Comparison of ENCODE assay signal across 19 cellular contexts in genomic region chr1:29084196-29084521, GRCh38. TPM values are rescaled to one million over a fixed set of nuclear protein-coding genes. Genes with fewer than 3 reads are reported as not detected.
DNase-seq lines count a peak whose midpoint lies in the region; ATAC-seq and TF ChIP-seq lines count a peak whose summit lies in the region.
"Had no signal": no experiment of that assay in that cellular context is flagged by ENCODE, and none has a peak within 500 bp of the region (broad histone marks: within the 10 kb centered on the region; RNA-seq: fewer than 3 reads in every experiment).

No MANE protein-coding gene starts in this region.

- no peak overlapping the region for H3K4me2 ChIP-seq in SK-N-SH
- H3K4me2 ChIP-seq: BLaER1, GM23338 had no signal

- H3K4me1 ChIP-seq in SK-N-SH (ENCODE audit: control insufficient read depth in 1 of 2, insufficient read depth in 2 of 2, low read depth in 1 of 2, low read length in 1 of 2) (peaks cover 2 to 16% of the 10 kb centered on the region in 2 experiments; a peak in 3 of 4 replicates), sigmoid colon (peaks cover 0 to 45% (median 19%) of the 10 kb centered on the region in 4 donors), upper lobe of right lung (no peaks in the 10 kb centered on the region), upper lobe of left lung (no peaks in the 10 kb centered on the region)
- H3K4me1 ChIP-seq in CD8-positive, alpha-beta T cell (ENCODE audit: insufficient read depth, low read length), result no peaks in the 10 kb centered on the region
- H3K4me1 ChIP-seq: BLaER1, Peyer's patch had no signal

- TF ChIP-seq CTCF in SK-N-SH (IDR thresholded peaks at IDR 0.05) (no peak), sigmoid colon (IDR thresholded peaks at IDR 0.05) (no peak), upper lobe of right lung (IDR thresholded peaks at IDR 0.05) (no peak), upper lobe of left lung (IDR thresholded peaks at IDR 0.05) (no peak)
- no peak for TF ChIP-seq CTCF in CD8-positive, alpha-beta T cell (IDR thresholded peaks at IDR 0.05)

- peaks cover 42% of the 10 kb centered on the region for H3K36me3 Mint-ChIP-seq in CD8-positive, alpha-beta T cell
- H3K36me3 Mint-ChIP-seq in activated naive CD8-positive, alpha-beta T cell treated with anti-CD3 and anti-CD28 coated beads, Interleukin-2, amount 50 U/mL, for 24 hours (ENCODE audit: low read depth), result peaks cover 6% of the 10 kb centered on the region

- H3K27ac ChIP-seq in SK-N-SH (ENCODE audit: low read depth in 2 of 2, low read length in 1 of 2) (peak overlapping the region in 1 of 2 experiments; percentile 93; a peak in 2 of 4 replicates), sigmoid colon (peak overlapping the region in 3 of 4 donors; percentile 67 to 80 (median 79)), upper lobe of right lung (no peak overlapping the region), upper lobe of left lung (no peak overlapping the region)
- H3K27ac ChIP-seq in CD8-positive, alpha-beta T cell (ENCODE audit: low read depth, low read length), result no peak overlapping the region
- H3K27ac ChIP-seq: BLaER1, Peyer's patch had no signal

- H3K27me3 ChIP-seq in SK-N-SH (ENCODE audit: insufficient read depth) (no peaks in the 10 kb centered on the region), sigmoid colon (no peaks in the 10 kb centered on the region), upper lobe of right lung (no peaks in the 10 kb centered on the region), upper lobe of left lung (no peaks in the 10 kb centered on the region)
- no peaks in the 10 kb centered on the region for H3K27me3 ChIP-seq in CD8-positive, alpha-beta T cell (ENCODE audit: insufficient read depth, low read length)
- H3K27me3 ChIP-seq: BLaER1, Peyer's patch had no signal

- POLR2A ChIA-PET in SK-N-SH (lab: Yijun Ruan, JAX), result no interaction called here
- POLR2A ChIA-PET in CD8-positive, alpha-beta T cell (lab: Charles Lee), result no interaction called here

- H3K9me3 Mint-ChIP-seq in CD8-positive, alpha-beta T cell, result no peaks in the 10 kb centered on the region
- no peaks in the 10 kb centered on the region for H3K9me3 Mint-ChIP-seq in activated naive CD8-positive, alpha-beta T cell treated with anti-CD3 and anti-CD28 coated beads, Interleukin-2, amount 50 U/mL, for 24 hours
- H3K9me3 Mint-ChIP-seq: GM23338 had no signal

- no peaks in the 10 kb centered on the region for H3K9me3 ChIP-seq in SK-N-SH
- H3K9me3 ChIP-seq in CD8-positive, alpha-beta T cell (ENCODE audit: low read length), result no peaks in the 10 kb centered on the region
- no peaks in the 10 kb centered on the region for H3K9me3 ChIP-seq in sigmoid colon
- no peaks in the 10 kb centered on the region for H3K9me3 ChIP-seq in upper lobe of right lung
- no peaks in the 10 kb centered on the region for H3K9me3 ChIP-seq in upper lobe of left lung
- H3K9me3 ChIP-seq: BLaER1, Peyer's patch had no signal

- H3K9me2 ChIP-seq in SK-N-SH, result no peaks in the 10 kb centered on the region

- TF ChIP-seq EP300 in SK-N-SH (IDR thresholded peaks at IDR 0.05; ENCODE audit: borderline replicate concordance in 1 of 2, low read depth in 1 of 2, low read length in 1 of 2) (peak in 1 of 2 experiments; percentile 27; a peak in 1 of 4 replicates), sigmoid colon (IDR thresholded peaks at IDR 0.05) (no peak), upper lobe of left lung (IDR thresholded peaks at IDR 0.05) (no peak)

- TF ChIP-seq POLR2A in sigmoid colon (IDR thresholded peaks at IDR 0.05), result no peak
- no peak for TF ChIP-seq POLR2A in upper lobe of left lung (IDR thresholded peaks at IDR 0.05)

- DNase-seq in SK-N-SH, result no peak
- DNase-seq in CD8-positive, alpha-beta T cell, result no peak
- no peak for DNase-seq in activated naive CD8-positive, alpha-beta T cell treated with anti-CD3 and anti-CD28 coated beads, Interleukin-2, amount 50 U/mL, for 24 hours
- DNase-seq in sigmoid colon, result no peak
- DNase-seq in upper lobe of right lung, result no peak
- no peak for DNase-seq in AG08396 (ENCODE audit: low spot score)
- DNase-seq in upper lobe of left lung, result no peak
- DNase-seq: DMS 273 treated with DMSO at 0.1 percent for 48 hours, KBM-7, NCI-H1417 treated with DMSO at 0.1 percent for 48 hours, NCI-H2029, NCI-H2171, NCI-H446, Peyer's patch had no signal

- no peak overlapping the region for H3K9ac ChIP-seq in SK-N-SH
- H3K9ac ChIP-seq: BLaER1 had no signal

- H3K36me3 ChIP-seq in SK-N-SH (replicated peaks in 1 of 2; ENCODE audit: control insufficient read depth in 1 of 2, insufficient read depth in 2 of 2, low read length in 1 of 2) (no peaks in the 10 kb centered on the region), sigmoid colon (no peaks in the 10 kb centered on the region), upper lobe of right lung (no peaks in the 10 kb centered on the region), upper lobe of left lung (peaks cover 0 to 3% (median 0%) of the 10 kb centered on the region in 4 donors)
- H3K36me3 ChIP-seq in CD8-positive, alpha-beta T cell (ENCODE audit: insufficient read depth, low read length), result peaks cover 6% of the 10 kb centered on the region

- no peak for TF ChIP-seq RAD21 in SK-N-SH (IDR thresholded peaks at IDR 0.05; ENCODE audit: low read length)

- intact Hi-C loops in CD8-positive, alpha-beta T cell (cut with DNase I, micrococcal nuclease), result no loop called here
- intact Hi-C loops in sigmoid colon (cut with DNase I), result loop anchor here (5.0 kb wide), 1 partner anchor 38 kb away; the partner anchor contains the start of gene TMEM200B
- intact Hi-C loops in upper lobe of right lung (cut with DNase I), result no loop called here

- no peak overlapping the region for H2AFZ ChIP-seq in SK-N-SH (ENCODE audit: low read depth)
- H2AFZ ChIP-seq: GM23338 had no signal

- H3K4me3 Mint-ChIP-seq in CD8-positive, alpha-beta T cell, result no peak overlapping the region
- no peak overlapping the region for H3K4me3 Mint-ChIP-seq in activated naive CD8-positive, alpha-beta T cell treated with anti-CD3 and anti-CD28 coated beads, Interleukin-2, amount 50 U/mL, for 24 hours
- H3K4me3 Mint-ChIP-seq: GM23338 had no signal

- peak; percentile 19; the same call in 2 of the 3 replicates for ATAC-seq in SK-N-SH treated with all-trans-retinoic acid at 6 μM for 48 hours
- no peak for ATAC-seq in CD8-positive, alpha-beta T cell
- ATAC-seq in activated naive CD8-positive, alpha-beta T cell treated with anti-CD3 and anti-CD28 coated beads, Interleukin-2, amount 50 U/mL, for 24 hours, result no peak
- ATAC-seq in upper lobe of right lung, result no peak
- no peak for ATAC-seq in upper lobe of left lung (ENCODE audit: low FRiP score in 2 of 2)
- ATAC-seq: GM23338, HCT116, Right ventricle myocardium inferior had no signal

- no peak overlapping the region for H3K4me3 ChIP-seq in SK-N-SH (ENCODE audit: low read depth in 2 of 2, low read length in 1 of 2)
- no peak overlapping the region for H3K4me3 ChIP-seq in CD8-positive, alpha-beta T cell (ENCODE audit: low read depth, low read length)
- no peak overlapping the region for H3K4me3 ChIP-seq in sigmoid colon
- H3K4me3 ChIP-seq in upper lobe of right lung, result no peak overlapping the region
- H3K4me3 ChIP-seq in upper lobe of left lung, result no peak overlapping the region
- H3K4me3 ChIP-seq: BLaER1, GM23338, Peyer's patch had no signal

- peaks cover 2% of the 10 kb centered on the region for H3K4me1 Mint-ChIP-seq in CD8-positive, alpha-beta T cell (ENCODE audit: low read depth)
- H3K4me1 Mint-ChIP-seq in activated naive CD8-positive, alpha-beta T cell treated with anti-CD3 and anti-CD28 coated beads, Interleukin-2, amount 50 U/mL, for 24 hours, result peaks cover 20% of the 10 kb centered on the region

- 45% methylated on average over 2 of the region's 2 CpGs for WGBS in SK-N-SH (ENCODE audit: low lambda C conversion rate)
- WGBS in sigmoid colon, 2 donors, result 60 to 70% methylated on average over 2 of the region's 2 CpGs
- WGBS in upper lobe of left lung, 2 donors, result 85% methylated on average over 2 of the region's 2 CpGs

- no peaks in the 10 kb centered on the region for H3F3A ChIP-seq in SK-N-SH (replicated peaks; ENCODE audit: insufficient read depth)

- peak overlapping the region; percentile 25 for H3K27ac Mint-ChIP-seq in CD8-positive, alpha-beta T cell
- peak overlapping the region; percentile 74 for H3K27ac Mint-ChIP-seq in activated naive CD8-positive, alpha-beta T cell treated with anti-CD3 and anti-CD28 coated beads, Interleukin-2, amount 50 U/mL, for 24 hours
- H3K27ac Mint-ChIP-seq: GM23338 had no signal

- no peaks in the 10 kb centered on the region for H3K79me2 ChIP-seq in SK-N-SH (ENCODE audit: insufficient read depth)

- no peaks in the 10 kb centered on the region for H4K20me1 ChIP-seq in SK-N-SH (ENCODE audit: insufficient read depth)
- H4K20me1 ChIP-seq: BLaER1 had no signal

- CTCF ChIA-PET in SK-N-SH (lab: Yijun Ruan, JAX), result interaction anchor here (0.8 to 1.6 kb wide), 4 partner anchors 35 to 348 kb away, joined by 3 read pairs; partner anchors contain the start of gene SRSF4
- CTCF ChIA-PET in CD8-positive, alpha-beta T cell (lab: Charles Lee), result no interaction called here

- H3K27me3 Mint-ChIP-seq in CD8-positive, alpha-beta T cell (ENCODE audit: low read depth), result no peaks in the 10 kb centered on the region
- H3K27me3 Mint-ChIP-seq in activated naive CD8-positive, alpha-beta T cell treated with anti-CD3 and anti-CD28 coated beads, Interleukin-2, amount 50 U/mL, for 24 hours, result no peaks in the 10 kb centered on the region

TF ChIP-seq in SK-N-SH treated with all-trans-retinoic acid at 6 μM for 48 hours, 23 proteins besides CTCF, POLR2A, EP300 and RAD21 (continues in another document):
- TF ChIP-seq ESRRG (CRISPR knock-in tag; IDR thresholded peaks at IDR 0.05) (no peak), ZC3H10 (CRISPR knock-in tag; IDR thresholded peaks at IDR 0.05) (no peak), ISL1 (CRISPR knock-in tag; IDR thresholded peaks at IDR 0.05) (no peak), SNAI2 (CRISPR knock-in tag; IDR thresholded peaks at IDR 0.05) (no peak), GLIS3 (CRISPR knock-in tag; IDR thresholded peaks at IDR 0.05) (no peak)

TF ChIP-seq in SK-N-SH, 30 proteins besides CTCF, POLR2A, EP300 and RAD21 (continues in another document):
- TF ChIP-seq NRF1 (IDR thresholded peaks at IDR 0.05; ENCODE audit: low read depth, low read length) (no peak), TEAD4 (IDR thresholded peaks at IDR 0.05; ENCODE audit: borderline replicate concordance, insufficient read depth) (no peak)
- TF ChIP-seq, protein P1, sequence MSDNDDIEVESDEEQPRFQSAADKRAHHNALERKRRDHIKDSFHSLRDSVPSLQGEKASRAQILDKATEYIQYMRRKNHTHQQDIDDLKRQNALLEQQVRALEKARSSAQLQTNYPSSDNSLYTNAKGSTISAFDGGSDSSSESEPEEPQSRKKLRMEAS (IDR thresholded peaks at IDR 0.05; ENCODE audit: low read depth), result no peak

RNA-seq across cellular contexts. Expression of gene TMEM200B, which starts 39.5 kb away (rescaled TPM):
- polyA plus RNA-seq in SK-N-SH (2012; rRNA removed) (1.5 and 2.0 TPM in 2 replicates), sigmoid colon (1 to 10 TPM in 2 of 3 donors, under 1 TPM in 1; 0.23 to 5.5 (median 1.8) TPM)
- 0.97 and 1.6 TPM in 2 replicates for polyA plus RNA-seq in SK-N-SH (2012; cell fraction: cytosol; rRNA removed)
- 3.7 and 4.9 TPM in 2 replicates for polyA plus RNA-seq in SK-N-SH (2012; cell fraction: nucleus; rRNA removed)
- total RNA-seq in CD8-positive, alpha-beta T cell, result not detected
- total RNA-seq in sigmoid colon (10 to 100 TPM; 24.6 to 32.6 (median 31.3) TPM), upper lobe of right lung (8.7 TPM), upper lobe of left lung (1 to 10 TPM; 2.1 to 6.6 (median 3.5) TPM)

Comparison
In these comparisons a context has a peak if more than half of its experiments do, and no peak if none do; other contexts are left out.
1. H3K27ac ChIP-seq: peak in sigmoid colon (3 of 4); none in CD8-positive, alpha-beta T cell (single experiment), upper lobe of right lung (single experiment) and upper lobe of left lung (0 of 4).